8 cellular contexts compared by ENCODE assay signal in the genomic region with DNA sequence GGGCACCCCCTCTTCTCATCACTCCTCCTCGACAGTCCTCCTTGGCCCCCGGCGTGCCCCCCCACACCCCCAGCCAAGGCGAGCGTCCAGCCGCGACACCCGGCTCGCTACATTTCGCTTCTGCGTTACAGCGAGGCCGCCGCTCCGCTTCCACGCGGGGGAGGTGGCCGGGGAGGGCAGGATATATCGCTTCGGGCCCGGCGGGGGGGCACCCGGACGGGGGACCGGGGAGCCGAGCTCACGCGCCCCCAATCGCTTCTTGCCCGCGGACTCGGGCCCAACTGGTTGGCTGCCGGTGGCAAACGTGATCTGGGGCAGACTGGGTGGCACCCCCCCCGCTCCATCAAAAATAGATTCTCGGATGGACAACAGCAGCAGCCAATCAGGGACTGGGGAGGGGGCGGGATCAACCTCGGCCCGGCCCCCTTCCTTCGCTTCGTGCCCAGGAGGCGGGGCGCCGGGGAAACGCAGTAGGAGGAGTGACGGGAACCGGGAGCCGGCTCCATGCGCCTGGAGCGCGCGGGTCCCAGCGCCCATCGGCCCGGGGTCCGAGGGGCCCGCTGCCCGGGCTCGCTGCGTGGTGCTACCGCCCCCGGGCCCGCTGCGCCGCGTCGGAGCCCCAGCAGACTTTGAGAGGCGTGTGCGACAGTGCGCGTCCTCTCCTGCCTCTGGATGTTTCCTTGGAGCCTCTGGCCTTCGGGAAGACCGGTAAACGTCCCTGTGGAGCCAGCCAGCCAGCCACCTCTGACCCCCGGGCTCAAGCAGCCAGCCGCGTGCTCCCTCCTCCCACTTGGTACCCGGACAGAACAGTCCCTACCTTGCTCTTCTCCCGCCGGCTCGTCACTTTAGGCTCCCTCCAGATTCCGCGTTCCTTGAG. TPM values are rescaled to one million over a fixed set of nuclear protein-coding genes. Genes with fewer than 3 reads are reported as not detected.
DNase-seq lines count a peak whose midpoint lies in the region; ATAC-seq and TF ChIP-seq lines count a peak whose summit lies in the region.

A gene (minus strand): TSS at position 321 of the 877 bp plus-strand sequence. CDS start 2,757 bp downstream, outside the sequence.

- in situ Hi-C loops in GM23248 (cut with MboI) = no loop called here

- peak; percentile 86 for DNase-seq in DMS153 (lab: John Stamatoyannopoulos, UW)
- peak; percentile 96 for DNase-seq in GM23248
- DNase-seq in LNCaP clone FGC (ENCODE audit: low read depth) = peak; percentile 53
- peak; percentile 87 for DNase-seq in RPMI7951 (ENCODE audit: low read depth)
- DNase-seq in activated T-cell treated with anti-CD3 and anti-CD28 coated beads, Interleukin-2, amount 50 U/mL, for 72 hours = peak; percentile 90
- peak; percentile 81 for DNase-seq in stimulated activated CD8-positive, alpha-beta memory T cell treated with anti-CD3 and anti-CD28 coated beads, Interleukin-7, amount 100 ng/mL, for 24 hours (ENCODE audit: low read depth)

- H3K4me3 Mint-ChIP-seq in activated T-cell treated with anti-CD3 and anti-CD28 coated beads, Interleukin-2, amount 50 U/mL, for 72 hours = peak within 1 kb of the TSS; percentile 93 to 97

- H3K36me3 ChIP-seq in GM23248 (ENCODE audit: low read depth) = no peaks in the 10 kb centered on the region
- H3K36me3 ChIP-seq in muscle layer of duodenum (ENCODE audit: control insufficient read depth in 1 of 2, insufficient read depth in 2 of 2, low read length in 2 of 2) = peaks cover 0 to 8% of the 10 kb centered on the region in 2 donors

- peak within 1 kb of the TSS; percentile 91 for H3K27ac Mint-ChIP-seq in activated T-cell treated with anti-CD3 and anti-CD28 coated beads, Interleukin-2, amount 50 U/mL, for 72 hours

- no peaks in the 10 kb centered on the region for H3K9me3 Mint-ChIP-seq in activated T-cell treated with anti-CD3 and anti-CD28 coated beads, Interleukin-2, amount 50 U/mL, for 72 hours

- no peaks in the 10 kb centered on the region for H3K27me3 Mint-ChIP-seq in activated T-cell treated with anti-CD3 and anti-CD28 coated beads, Interleukin-2, amount 50 U/mL, for 72 hours (ENCODE audit: low read depth)

- H3K79me2 ChIP-seq in GM23248 (ENCODE audit: insufficient read depth) = peaks cover 44% of the 10 kb centered on the region

- peak within 1 kb of the TSS; percentile 83 for H3K9ac ChIP-seq in GM23248

- H3K4me1 ChIP-seq in GM23248 (ENCODE audit: insufficient read depth) (peaks cover 12% of the 10 kb centered on the region), muscle layer of duodenum (ENCODE audit: control insufficient read depth in 1 of 2, insufficient read depth in 2 of 2, low read length in 2 of 2) (peaks cover 22 to 36% of the 10 kb centered on the region in 2 donors)

- peaks cover 48% of the 10 kb centered on the region for H3K4me1 Mint-ChIP-seq in activated T-cell treated with anti-CD3 and anti-CD28 coated beads, Interleukin-2, amount 50 U/mL, for 72 hours (ENCODE audit: low read depth)

- no peaks in the 10 kb centered on the region for H3K9me2 ChIP-seq in GM23248 (ENCODE audit: insufficient read depth)

- 1 to 2% methylated on average over 51 to 68 of the region's 83 CpGs for WGBS in GM23248 (ENCODE audit: low coverage in 1 of 2, low lambda C conversion rate in 2 of 2, missing lambda C conversion rate in 2 of 2), 2 experiments

- H3K4me2 ChIP-seq in GM23248 (ENCODE audit: unreplicated experiment) = peak within 1 kb of the TSS; percentile 97

- peak within 1 kb of the TSS; percentile 35 for H3K27ac ChIP-seq in GM23248
- peak within 1 kb of the TSS; percentile 75 for H3K27ac ChIP-seq in muscle layer of duodenum (ENCODE audit: low read length)

- TF ChIP-seq CTCF in LNCaP clone FGC (IDR thresholded peaks at IDR 0.05; ENCODE audit: control insufficient read depth, extremely low read depth, insufficient read depth) = no peak

- H3K4me3 ChIP-seq in GM23248 = peak within 1 kb of the TSS; percentile 89
- H3K4me3 ChIP-seq in LNCaP clone FGC (ENCODE audit: low read depth, low read length) = peak within 1 kb of the TSS; percentile 81
- H3K4me3 ChIP-seq in muscle layer of duodenum (ENCODE audit: low read depth in 1 of 2, low read length in 2 of 2) = peak within 1 kb of the TSS; percentile 78 to 80

- no peaks in the 10 kb centered on the region for H4K20me1 ChIP-seq in GM23248 (ENCODE audit: insufficient read depth)

- H3K9me3 ChIP-seq in GM23248 (ENCODE audit: low read depth) (no peaks in the 10 kb centered on the region), muscle layer of duodenum (ENCODE audit: control insufficient read depth in 1 of 2, low read length in 2 of 2) (no peaks in the 10 kb centered on the region)

- peak within 1 kb of the TSS; percentile 92 for H2AFZ ChIP-seq in GM23248

- H3K27me3 ChIP-seq in GM23248 (replicated peaks; ENCODE audit: insufficient read depth) (no peaks in the 10 kb centered on the region), muscle layer of duodenum (ENCODE audit: low read depth, low read length) (no peaks in the 10 kb centered on the region)

- ATAC-seq in activated T-cell treated with anti-CD3 and anti-CD28 coated beads, Interleukin-2, amount 50 U/mL, for 72 hours (replicated peaks in 1 of 2) = peak; percentile 94 to 95
- peak; percentile 97 for ATAC-seq in esophagus mucosa

- 0 out of 2 replicates have a peak, but pooled peaks cover 8% of the 10 kb centered on the region for H3F3A ChIP-seq in GM23248 (ENCODE audit: insufficient read depth)

- H3K36me3 Mint-ChIP-seq in activated T-cell treated with anti-CD3 and anti-CD28 coated beads, Interleukin-2, amount 50 U/mL, for 72 hours (ENCODE audit: insufficient read depth in 2 of 2) = peaks cover 1 to 5% of the 10 kb centered on the region in 2 donors

RNA-seq across cellular contexts. Expression of the gene that starts here (rescaled TPM):
- 22.4 and 24.4 TPM in 2 replicates for total RNA-seq in GM23248 (2014; rRNA removed; shearing (Covaris generic))
- 21.3 and 22.7 TPM in 2 replicates for polyA plus RNA-seq in GM23248 (2016; fragmentation: Nextera tagmentation; extraction: Ambion mirVana)
- total RNA-seq in RPMI7951 (2014; rRNA removed; shearing (Covaris generic)) = 7.8 and 10.2 TPM in 2 replicates
- total RNA-seq in activated T-cell treated with anti-CD3 and anti-CD28 coated beads, Interleukin-2, amount 50 U/mL, for 72 hours = 10 to 100 TPM; 23.0 to 23.7 TPM
- 7.2 TPM for total RNA-seq in esophagus mucosa

Comparison
In these comparisons a context has a peak if more than half of its experiments do, and no peak if none do; other contexts are left out.
1. Peak in every context shown above with its lines: DNase-seq, ATAC-seq, H3K4me3 ChIP-seq and H3K27ac ChIP-seq.